25 cellular contexts compared by ENCODE assay signal in genomic region chr22:17493384-17493981, GRCh38.
DNase-seq lines count a peak whose midpoint lies in the region; ATAC-seq and TF ChIP-seq lines count a peak whose summit lies in the region.
"Had no signal": no experiment of that assay in that cellular context is flagged by ENCODE, and none has a peak within 500 bp of the region (broad histone marks: within the 10 kb centered on the region; RNA-seq: fewer than 3 reads in every experiment).

No MANE protein-coding gene starts in this region.

- peaks cover 57% of the 10 kb centered on the region for H3K36me3 Mint-ChIP-seq in brain
- no peaks in the 10 kb centered on the region for H3K36me3 Mint-ChIP-seq in HFFc6 (ENCODE audit: low read depth)
- H3K36me3 Mint-ChIP-seq: CD8-positive, alpha-beta memory T cell had no signal

- WGBS in heart left ventricle, 4 donors = 94 to 99% (median 97%) methylated on average over 3 of the region's 3 CpGs
- 90 to 96% methylated on average over 3 of the region's 3 CpGs for WGBS in sigmoid colon, 2 donors

- H3K4me3 Mint-ChIP-seq in brain = no peak overlapping the region
- no peak overlapping the region for H3K4me3 Mint-ChIP-seq in HFFc6
- H3K4me3 Mint-ChIP-seq: CD14-positive monocyte; CD8-positive, alpha-beta memory T cell had no signal

- H3K9me3 Mint-ChIP-seq in brain (peaks cover 0 to 4% (median 0%) of the 10 kb centered on the region in 5 experiments), HFFc6 (no peaks in the 10 kb centered on the region)
- H3K9me3 Mint-ChIP-seq: CD14-positive monocyte; CD8-positive, alpha-beta memory T cell had no signal

- H3K27me3 ChIP-seq in cardiac muscle cell = no peaks in the 10 kb centered on the region
- no peaks in the 10 kb centered on the region for H3K27me3 ChIP-seq in heart left ventricle
- H3K27me3 ChIP-seq in sigmoid colon = no peaks in the 10 kb centered on the region
- H3K27me3 ChIP-seq: BE2C, SJCRH30 had no signal

- H3K27ac ChIP-seq in cardiac muscle cell = peak overlapping the region; percentile 47
- H3K27ac ChIP-seq in heart left ventricle = peak overlapping the region in 1 of 12 donors; percentile 21
- H3K27ac ChIP-seq in sigmoid colon = peak overlapping the region in 1 of 4 donors; percentile 30
- H3K27ac ChIP-seq: 22Rv1, PC-9, SJCRH30 had no signal

- H3K27me3 Mint-ChIP-seq in brain (no peaks in the 10 kb centered on the region), HFFc6 (ENCODE audit: insufficient read depth) (peaks cover 16% of the 10 kb centered on the region)

- H3K4me1 Mint-ChIP-seq in brain (peaks cover 33% of the 10 kb centered on the region), HFFc6 (ENCODE audit: low read depth) (no peaks in the 10 kb centered on the region)
- H3K4me1 Mint-ChIP-seq: CD8-positive, alpha-beta memory T cell had no signal

- TF ChIP-seq CTCF in cardiac muscle cell (IDR thresholded peaks at IDR 0.05; ENCODE audit: low read depth, low read length) (no peak), heart left ventricle (IDR thresholded peaks at IDR 0.05) (no peak), brain (conservative IDR thresholded peaks at IDR 0.05) (no peak), sigmoid colon (IDR thresholded peaks at IDR 0.05) (no peak), HFFc6 (IDR thresholded peaks at IDR 0.05) (no peak)

- ATAC-seq in heart left ventricle = no peak
- ATAC-seq: Right ventricle myocardium inferior, SK-N-SH treated with all-trans-retinoic acid at 6 μM for 48 hours had no signal

- no peak for TF ChIP-seq EP300 in sigmoid colon (IDR thresholded peaks at IDR 0.05)

- TF ChIP-seq POLR2A in heart left ventricle (IDR thresholded peaks at IDR 0.05) = no peak
- TF ChIP-seq POLR2A in sigmoid colon (IDR thresholded peaks at IDR 0.05) = no peak

- DNase-seq in cardiac muscle cell (ENCODE audit: low read depth in 1 of 2, low spot score in 1 of 2) (no peak), heart left ventricle (no peak), islet precursor cell (peak; percentile 63), sigmoid colon (peak; percentile 66), NCI-H446 (lab: John Stamatoyannopoulos, UW) (no peak), HFFc6 (no peak)
- DNase-seq in activated T-cell treated with anti-CD3 and anti-CD28 coated beads, Interleukin-2, amount 50 U/mL, for 1 hour = no peak
- DNase-seq: ACHN; BE2C; Calu3; CD8-positive, alpha-beta memory T cell; DMS79 treated with DMSO at 0.1 percent for 48 hours; GF-D8; HCEC 1CT; KBM-7; NCI-H2029; NCI-H446 treated with DMSO at 0.1 percent for 48 hours; NCI-H526; PC-9; SJCRH30 had no signal

- intact Hi-C loops in heart left ventricle (cut with DNase I) (loop anchor here in 4 of 10 donors (5.0 to 10.0 kb wide), 3 partner anchors 59 to 289 kb away; partner anchors contain the start of gene CECR2 (in 3 of the 4)), sigmoid colon (cut with DNase I) (no loop called here)

- H3K27ac Mint-ChIP-seq in brain (peak overlapping the region in 4 of 5 experiments; percentile 4 to 78 (median 44)), HFFc6 (no peak overlapping the region)
- H3K27ac Mint-ChIP-seq: CD14-positive monocyte; CD8-positive, alpha-beta memory T cell had no signal

- H3K9me3 ChIP-seq in cardiac muscle cell (ENCODE audit: low read depth) = no peaks in the 10 kb centered on the region
- H3K9me3 ChIP-seq in heart left ventricle = peaks cover 0 to 3% (median 0%) of the 10 kb centered on the region in 12 donors
- no peaks in the 10 kb centered on the region for H3K9me3 ChIP-seq in sigmoid colon
- H3K9me3 ChIP-seq: BE2C, SJCRH30 had no signal

- H3K36me3 ChIP-seq in cardiac muscle cell (peaks cover 2% of the 10 kb centered on the region), heart left ventricle (peaks cover 0 to 6% (median 0%) of the 10 kb centered on the region in 9 donors), sigmoid colon (no peaks in the 10 kb centered on the region)
- H3K36me3 ChIP-seq: BE2C had no signal

- H3K4me3 ChIP-seq in cardiac muscle cell (no peak overlapping the region), heart left ventricle (no peak overlapping the region), sigmoid colon (no peak overlapping the region)
- H3K4me3 ChIP-seq: PC-9, SJCRH30 had no signal

- H3K4me1 ChIP-seq in cardiac muscle cell (ENCODE audit: low read depth) (peaks cover 15% of the 10 kb centered on the region), heart left ventricle (peaks cover 0 to 19% (median 8%) of the 10 kb centered on the region in 12 donors), sigmoid colon (no peaks in the 10 kb centered on the region)
- H3K4me1 ChIP-seq: BE2C, SJCRH30 had no signal

Comparison
In these comparisons a context has a peak if more than half of its experiments do, and no peak if none do; other contexts are left out.
1. DNase-seq: peak in islet precursor cell (single experiment) and sigmoid colon (single experiment); none in cardiac muscle cell (0 of 2), heart left ventricle (0 of 5), NCI-H446 (0 of 2), HFFc6 (single experiment) and activated T-cell treated with anti-CD3 and anti-CD28 coated beads, Interleukin-2, amount 50 U/mL, for 1 hour (single experiment).